In genomic region chr9:35697486-35697885, GRCh38 we compare ENCODE assay signal across 12 cellular contexts. TPM values are rescaled to one million over a fixed set of nuclear protein-coding genes. Genes with fewer than 3 reads are reported as not detected.
DNase-seq lines count a peak whose midpoint lies in the region; ATAC-seq and TF ChIP-seq lines count a peak whose summit lies in the region.
"Had no signal": no experiment of that assay in that cellular context is flagged by ENCODE, and none has a peak within 500 bp of the region (broad histone marks: within the 10 kb centered on the region; RNA-seq: fewer than 3 reads in every experiment).

No MANE protein-coding gene starts in this region.

- no peaks in the 10 kb centered on the region for H3K4me1 ChIP-seq in vagina

- no peak for TF ChIP-seq POLR2A in vagina (IDR thresholded peaks at IDR 0.05)

- no peaks in the 10 kb centered on the region for H3K9me3 ChIP-seq in vagina
- H3K9me3 ChIP-seq: A549 had no signal

- peak overlapping the region; percentile 45 for H3K27ac ChIP-seq in vagina
- H3K27ac ChIP-seq: A549, KMS-11 had no signal

- no peak overlapping the region for H3K4me3 ChIP-seq in vagina
- H3K4me3 ChIP-seq: A549 had no signal

- H3K36me3 ChIP-seq in vagina: peaks cover 5 to 55% of the 10 kb centered on the region in 2 donors

- no peak for TF ChIP-seq CTCF in vagina (IDR thresholded peaks at IDR 0.05)

- DNase-seq in left ventricle myocardium superior: no peak
- DNase-seq in Right ventricle myocardium inferior (ENCODE audit: missing footprints): no peak
- DNase-seq in vagina (ENCODE audit: extremely low spot score in 2 of 2): no peak
- DNase-seq in effector CD8-positive, alpha-beta T cell (lab: John Stamatoyannopoulos, UW): no peak
- DNase-seq: activated naive CD4-positive, alpha-beta T cell; DMS79 treated with DMSO at 0.1 percent for 48 hours; naive B cell; NCI-H2227 treated with DMSO at 0.1 percent for 48 hours; SHP77 treated with DMSO at 0.1 percent for 48 hours; stimulated activated CD4-positive, alpha-beta T cell treated with anti-CD3 and anti-CD28 coated beads, Interleukin-2, amount 100 ng/mL, for 24 hours had no signal

- H3K27me3 ChIP-seq in vagina: no peaks in the 10 kb centered on the region

- intact Hi-C loops in left ventricle myocardium superior (cut with micrococcal nuclease): no loop called here
- intact Hi-C loops in Right ventricle myocardium inferior (cut with DNase I): no loop called here
- intact Hi-C loops in vagina (cut with DNase I): no loop called here

- ATAC-seq in left ventricle myocardium superior: peak; percentile 7
- no peak for ATAC-seq in Right ventricle myocardium inferior

RNA-seq across cellular contexts. Expression of gene TPM2, which starts 7.8 kb away (rescaled TPM):
- total RNA-seq in left ventricle myocardium superior: 1,217 TPM
- 1,163 TPM for total RNA-seq in Right ventricle myocardium inferior
- total RNA-seq in vagina: 460 TPM

RNA-seq across cellular contexts. Expression of gene CA9, which starts 23.8 kb away (rescaled TPM):
- total RNA-seq in left ventricle myocardium superior: 0.64 TPM
- total RNA-seq in Right ventricle myocardium inferior: 0.30 TPM
- total RNA-seq in vagina: 0.98 TPM

RNA-seq across cellular contexts. Expression of gene ARHGEF39, which starts 32.5 kb away (rescaled TPM):
- 0.45 TPM for total RNA-seq in left ventricle myocardium superior
- total RNA-seq in Right ventricle myocardium inferior: 0.22 TPM
- total RNA-seq in vagina: 1.2 TPM

RNA-seq across cellular contexts. Expression of gene TLN1, which starts 34.5 kb away (rescaled TPM):
- total RNA-seq in left ventricle myocardium superior (243 TPM), Right ventricle myocardium inferior (255 TPM), vagina (268 TPM)

RNA-seq across cellular contexts. Expression of gene CREB3, which starts 35.0 kb away (rescaled TPM):
- total RNA-seq in left ventricle myocardium superior (19.4 TPM), Right ventricle myocardium inferior (23.5 TPM), vagina (35.1 TPM)
